ENCODE assay signal across 2 cellular contexts in the genomic region with DNA sequence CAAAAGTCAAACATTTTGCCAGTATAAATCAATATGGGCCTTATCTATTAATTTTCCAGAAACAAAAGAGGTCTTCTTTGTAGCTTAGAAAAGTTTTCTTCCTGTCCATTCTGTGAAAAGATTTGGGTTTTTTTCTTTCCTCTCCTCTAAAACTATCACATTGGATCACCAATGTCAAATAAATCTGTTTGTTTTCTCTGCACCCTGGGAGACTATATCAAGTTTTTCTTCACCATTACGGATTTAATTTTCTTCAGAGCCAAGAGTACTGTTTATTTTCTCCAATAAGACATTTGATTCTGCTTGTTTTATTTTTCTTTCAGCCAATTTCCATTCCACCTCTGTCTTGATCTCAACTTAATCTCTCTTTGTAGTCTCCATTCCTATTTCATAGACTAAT.
TF ChIP-seq lines count a peak whose summit lies in the region.

No MANE protein-coding gene starts in this region.

TF ChIP-seq in SK-N-SH, 30 proteins besides CTCF, POLR2A, EP300 and RAD21:
- TF ChIP-seq RXRA (IDR thresholded peaks at IDR 0.05; ENCODE audit: borderline replicate concordance, low read depth) (no peak), YY1 (IDR thresholded peaks at IDR 0.05; ENCODE audit: low read depth) (no peak)
- TF ChIP-seq, protein P1, sequence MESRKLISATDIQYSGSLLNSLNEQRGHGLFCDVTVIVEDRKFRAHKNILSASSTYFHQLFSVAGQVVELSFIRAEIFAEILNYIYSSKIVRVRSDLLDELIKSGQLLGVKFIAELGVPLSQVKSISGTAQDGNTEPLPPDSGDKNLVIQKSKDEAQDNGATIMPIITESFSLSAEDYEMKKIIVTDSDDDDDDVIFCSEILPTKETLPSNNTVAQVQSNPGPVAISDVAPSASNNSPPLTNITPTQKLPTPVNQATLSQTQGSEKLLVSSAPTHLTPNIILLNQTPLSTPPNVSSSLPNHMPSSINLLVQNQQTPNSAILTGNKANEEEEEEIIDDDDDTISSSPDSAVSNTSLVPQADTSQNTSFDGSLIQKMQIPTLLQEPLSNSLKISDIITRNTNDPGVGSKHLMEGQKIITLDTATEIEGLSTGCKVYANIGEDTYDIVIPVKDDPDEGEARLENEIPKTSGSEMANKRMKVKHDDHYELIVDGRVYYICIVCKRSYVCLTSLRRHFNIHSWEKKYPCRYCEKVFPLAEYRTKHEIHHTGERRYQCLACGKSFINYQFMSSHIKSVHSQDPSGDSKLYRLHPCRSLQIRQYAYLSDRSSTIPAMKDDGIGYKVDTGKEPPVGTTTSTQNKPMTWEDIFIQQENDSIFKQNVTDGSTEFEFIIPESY (IDR thresholded peaks at IDR 0.05; ENCODE audit: borderline replicate concordance, low read depth): no peak
- TF ChIP-seq, protein P2, sequence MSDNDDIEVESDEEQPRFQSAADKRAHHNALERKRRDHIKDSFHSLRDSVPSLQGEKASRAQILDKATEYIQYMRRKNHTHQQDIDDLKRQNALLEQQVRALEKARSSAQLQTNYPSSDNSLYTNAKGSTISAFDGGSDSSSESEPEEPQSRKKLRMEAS (IDR thresholded peaks at IDR 0.05; ENCODE audit: low read depth): no peak

TF ChIP-seq in SK-N-SH treated with all-trans-retinoic acid at 6 μM for 48 hours, 23 proteins besides CTCF, POLR2A, EP300 and RAD21:
- TF ChIP-seq, protein P3, sequence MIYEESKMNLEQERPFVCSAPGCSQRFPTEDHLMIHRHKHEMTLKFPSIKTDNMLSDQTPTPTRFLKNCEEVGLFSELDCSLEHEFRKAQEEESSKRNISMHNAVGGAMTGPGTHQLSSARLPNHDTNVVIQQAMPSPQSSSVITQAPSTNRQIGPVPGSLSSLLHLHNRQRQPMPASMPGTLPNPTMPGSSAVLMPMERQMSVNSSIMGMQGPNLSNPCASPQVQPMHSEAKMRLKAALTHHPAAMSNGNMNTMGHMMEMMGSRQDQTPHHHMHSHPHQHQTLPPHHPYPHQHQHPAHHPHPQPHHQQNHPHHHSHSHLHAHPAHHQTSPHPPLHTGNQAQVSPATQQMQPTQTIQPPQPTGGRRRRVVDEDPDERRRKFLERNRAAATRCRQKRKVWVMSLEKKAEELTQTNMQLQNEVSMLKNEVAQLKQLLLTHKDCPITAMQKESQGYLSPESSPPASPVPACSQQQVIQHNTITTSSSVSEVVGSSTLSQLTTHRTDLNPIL (CRISPR knock-in tag; IDR thresholded peaks at IDR 0.05; ENCODE audit: low read depth): no peak
- TF ChIP-seq PATZ1 (CRISPR knock-in tag; IDR thresholded peaks at IDR 0.05; ENCODE audit: borderline replicate concordance) (no peak), GLIS3 (CRISPR knock-in tag; IDR thresholded peaks at IDR 0.05) (no peak), TCF4 (CRISPR knock-in tag; IDR thresholded peaks at IDR 0.05; ENCODE audit: borderline replicate concordance) (no peak), CSDC2 (CRISPR knock-in tag; IDR thresholded peaks at IDR 0.05) (no peak), RARB (CRISPR knock-in tag; IDR thresholded peaks at IDR 0.05) (no peak), ZFP3 (CRISPR knock-in tag; IDR thresholded peaks at IDR 0.05) (no peak), ESRRG (CRISPR knock-in tag; IDR thresholded peaks at IDR 0.05) (no peak), ZNF8 (CRISPR knock-in tag; IDR thresholded peaks at IDR 0.05) (no peak), ZC3H10 (CRISPR knock-in tag; IDR thresholded peaks at IDR 0.05) (no peak), BACH2 (CRISPR knock-in tag; IDR thresholded peaks at IDR 0.05; ENCODE audit: borderline replicate concordance) (no peak), ZNF565 (CRISPR knock-in tag; conservative IDR thresholded peaks at IDR 0.05; ENCODE audit: low read depth) (no peak), ARNTL (CRISPR knock-in tag; IDR thresholded peaks at IDR 0.05; ENCODE audit: borderline replicate concordance, low read depth) (no peak), ISL1 (CRISPR knock-in tag; IDR thresholded peaks at IDR 0.05) (no peak)
- TF ChIP-seq, protein P4, sequence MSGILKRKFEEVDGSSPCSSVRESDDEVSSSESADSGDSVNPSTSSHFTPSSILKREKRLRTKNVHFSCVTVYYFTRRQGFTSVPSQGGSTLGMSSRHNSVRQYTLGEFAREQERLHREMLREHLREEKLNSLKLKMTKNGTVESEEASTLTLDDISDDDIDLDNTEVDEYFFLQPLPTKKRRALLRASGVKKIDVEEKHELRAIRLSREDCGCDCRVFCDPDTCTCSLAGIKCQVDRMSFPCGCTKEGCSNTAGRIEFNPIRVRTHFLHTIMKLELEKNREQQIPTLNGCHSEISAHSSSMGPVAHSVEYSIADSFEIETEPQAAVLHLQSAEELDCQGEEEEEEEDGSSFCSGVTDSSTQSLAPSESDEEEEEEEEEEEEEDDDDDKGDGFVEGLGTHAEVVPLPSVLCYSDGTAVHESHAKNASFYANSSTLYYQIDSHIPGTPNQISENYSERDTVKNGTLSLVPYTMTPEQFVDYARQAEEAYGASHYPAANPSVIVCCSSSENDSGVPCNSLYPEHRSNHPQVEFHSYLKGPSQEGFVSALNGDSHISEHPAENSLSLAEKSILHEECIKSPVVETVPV (CRISPR knock-in tag; IDR thresholded peaks at IDR 0.05): no peak
- TF ChIP-seq, protein P5, sequence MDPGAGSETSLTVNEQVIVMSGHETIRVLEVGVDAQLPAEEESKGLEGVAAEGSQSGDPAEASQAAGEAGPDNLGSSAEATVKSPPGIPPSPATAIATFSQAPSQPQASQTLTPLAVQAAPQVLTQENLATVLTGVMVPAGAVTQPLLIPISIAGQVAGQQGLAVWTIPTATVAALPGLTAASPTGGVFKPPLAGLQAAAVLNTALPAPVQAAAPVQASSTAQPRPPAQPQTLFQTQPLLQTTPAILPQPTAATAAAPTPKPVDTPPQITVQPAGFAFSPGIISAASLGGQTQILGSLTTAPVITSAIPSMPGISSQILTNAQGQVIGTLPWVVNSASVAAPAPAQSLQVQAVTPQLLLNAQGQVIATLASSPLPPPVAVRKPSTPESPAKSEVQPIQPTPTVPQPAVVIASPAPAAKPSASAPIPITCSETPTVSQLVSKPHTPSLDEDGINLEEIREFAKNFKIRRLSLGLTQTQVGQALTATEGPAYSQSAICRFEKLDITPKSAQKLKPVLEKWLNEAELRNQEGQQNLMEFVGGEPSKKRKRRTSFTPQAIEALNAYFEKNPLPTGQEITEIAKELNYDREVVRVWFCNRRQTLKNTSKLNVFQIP (CRISPR knock-in tag; IDR thresholded peaks at IDR 0.05; ENCODE audit: borderline replicate concordance, low read depth): no peak
